8 cellular contexts compared by ENCODE assay signal in the genomic region with DNA sequence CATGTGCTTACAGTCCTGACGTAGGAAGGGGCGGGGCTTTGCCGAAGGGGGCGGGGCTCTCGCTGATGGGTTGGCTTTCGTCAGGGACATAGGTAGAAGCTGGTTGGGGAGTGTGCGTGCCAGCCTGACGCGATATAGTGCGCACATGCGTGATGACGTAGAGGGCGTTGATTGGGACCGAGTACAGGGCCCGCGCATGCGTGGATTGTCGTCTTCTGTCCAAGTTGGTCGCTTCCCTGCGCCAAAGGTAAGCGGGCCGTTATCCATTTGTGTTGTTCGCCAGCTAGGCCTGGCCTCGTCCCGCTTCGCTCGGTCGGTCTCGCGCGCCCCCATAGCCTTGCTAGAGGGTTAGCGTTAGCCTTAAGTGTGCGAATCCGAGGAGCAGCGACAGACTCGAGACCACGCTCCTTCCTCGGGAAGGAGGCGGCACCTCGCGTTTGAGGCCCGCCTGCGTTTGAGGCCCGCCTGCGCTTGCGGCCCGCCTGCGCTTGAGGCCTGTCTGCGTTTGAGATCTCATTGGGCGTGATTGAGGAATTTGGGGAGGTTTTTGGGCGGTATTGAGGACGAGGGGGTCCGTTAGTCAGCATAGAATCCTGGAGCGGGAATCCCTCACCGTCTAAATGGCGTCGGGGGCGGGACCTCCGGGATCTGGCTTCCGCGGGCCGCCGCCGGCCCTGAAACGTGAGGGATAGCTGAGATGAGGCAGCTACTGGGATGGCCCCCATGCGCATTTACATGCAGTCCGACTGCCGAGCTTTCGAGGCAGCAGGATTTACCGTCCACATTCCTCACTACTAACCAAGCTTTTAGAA. TPM values are rescaled to one million over a fixed set of nuclear protein-coding genes. Genes with fewer than 3 reads are reported as not detected.
A peak's percentile ranks its signal among the peaks of the same experiment; 100 is the strongest.
DNase-seq lines count a peak whose midpoint lies in the region; ATAC-seq lines count a peak whose summit lies in the region.

A gene (plus strand): TSS at position 197 of the 812 bp plus-strand sequence. CDS start 710 bp downstream, outside the sequence.

- no peaks in the 10 kb centered on the region for H3K9me3 Mint-ChIP-seq in CD8-positive, alpha-beta memory T cell

- peaks cover 0 to 1% of the 10 kb centered on the region in 2 donors for H3K27me3 Mint-ChIP-seq in CD8-positive, alpha-beta memory T cell

- peaks cover 32 to 66% (median 44%) of the 10 kb centered on the region in 3 donors for H3K4me1 Mint-ChIP-seq in CD8-positive, alpha-beta memory T cell

- peaks cover 0 to 31% (median 3%) of the 10 kb centered on the region in 3 donors for H3K36me3 Mint-ChIP-seq in CD8-positive, alpha-beta memory T cell

- H3K4me3 ChIP-seq in CD8-positive, alpha-beta memory T cell (ENCODE audit: low read length): peak within 1 kb of the TSS; percentile 93
- peak within 1 kb of the TSS; percentile 96 for H3K4me3 ChIP-seq in effector memory CD4-positive, alpha-beta T cell (ENCODE audit: insufficient read depth, low read depth, low read length, poor library complexity, severe bottlenecking)

- POLR2A ChIA-PET in CD8-positive, alpha-beta memory T cell (lab: Charles Lee): interaction anchor here (0.6 to 4.0 kb wide), 12 partner anchors 9 to 765 kb away, joined by 3 to 48 read pairs (median 6); a partner anchor contains a TSS
- POLR2A ChIA-PET in activated CD8-positive, alpha-beta memory T cell treated with anti-CD3 and anti-CD28 coated beads for 36 hours (lab: Charles Lee): interaction anchor here (0.5 to 4.6 kb wide), 11 partner anchors 17 to 353 kb away, joined by 3 to 40 read pairs (median 6); a partner anchor contains a TSS

- peak; percentile 99 to 100 (median 100) for DNase-seq in CD8-positive, alpha-beta memory T cell
- DNase-seq in HT-29 (ENCODE audit: low spot score) (peak; percentile 98), NOMO-1 (lab: John Stamatoyannopoulos, UW; ENCODE audit: unreplicated experiment in 2 of 2) (peak; percentile 99), medulla oblongata (ENCODE audit: extremely low spot score) (peak; percentile 100)
- peak; percentile 99 to 100 (median 100) for DNase-seq in effector memory CD4-positive, alpha-beta T cell
- peak; percentile 100 for DNase-seq in stimulated activated CD8-positive, alpha-beta memory T cell treated with anti-CD3 and anti-CD28 coated beads, Interleukin-12 subunit alpha, Interleukin-12 subunit beta, amount 100 ng/mL, for 1 hour (ENCODE audit: low read depth)

- H3K27me3 ChIP-seq in CD8-positive, alpha-beta memory T cell (ENCODE audit: insufficient read depth, low read length, poor library complexity, severe bottlenecking): no peaks in the 10 kb centered on the region
- H3K27me3 ChIP-seq in effector memory CD4-positive, alpha-beta T cell (replicated peaks; ENCODE audit: control insufficient read depth, insufficient read depth, low read length, poor library complexity, severe bottlenecking): no peaks in the 10 kb centered on the region

- H3K4me3 Mint-ChIP-seq in CD8-positive, alpha-beta memory T cell: peak within 1 kb of the TSS; percentile 91 to 100 (median 95)

- peak within 1 kb of the TSS; percentile 99 for H3K27ac ChIP-seq in CD8-positive, alpha-beta memory T cell (ENCODE audit: low read depth, low read length)
- H3K27ac ChIP-seq in effector memory CD4-positive, alpha-beta T cell (ENCODE audit: insufficient read depth, low read length, poor library complexity, severe bottlenecking): peak within 1 kb of the TSS; percentile 100

- peaks cover 6% of the 10 kb centered on the region for H3K36me3 ChIP-seq in CD8-positive, alpha-beta memory T cell (ENCODE audit: insufficient read depth, low read length)
- H3K36me3 ChIP-seq in effector memory CD4-positive, alpha-beta T cell (ENCODE audit: control insufficient read depth, insufficient read depth, low read length): peaks cover 18% of the 10 kb centered on the region

- peaks cover 30% of the 10 kb centered on the region for H3K4me1 ChIP-seq in CD8-positive, alpha-beta memory T cell (ENCODE audit: insufficient read depth, low read length)
- peaks cover 24% of the 10 kb centered on the region for H3K4me1 ChIP-seq in effector memory CD4-positive, alpha-beta T cell (ENCODE audit: control insufficient read depth, insufficient read depth, low read length, poor library complexity, severe bottlenecking)

- CTCF ChIA-PET in CD8-positive, alpha-beta memory T cell (lab: Charles Lee): interaction anchor here (0.5 to 2.0 kb wide), 4 partner anchors 32 to 67 kb away, joined by 3 to 6 read pairs (median 4); a partner anchor contains a TSS
- CTCF ChIA-PET in activated CD8-positive, alpha-beta memory T cell treated with anti-CD3 and anti-CD28 coated beads for 36 hours (lab: Charles Lee): interaction anchor here (0.6 to 1.5 kb wide), 3 partner anchors 32 to 308 kb away, joined by 3 to 4 read pairs (median 3); a partner anchor contains a TSS

- ATAC-seq in GM19468 (IDR thresholded peaks at IDR 0.05; ENCODE audit: extremely low read depth, unreplicated experiment): peak; percentile 59

- H3K9me3 ChIP-seq in CD8-positive, alpha-beta memory T cell (ENCODE audit: low read length): no peaks in the 10 kb centered on the region
- no peaks in the 10 kb centered on the region for H3K9me3 ChIP-seq in effector memory CD4-positive, alpha-beta T cell (ENCODE audit: control insufficient read depth, low read length)

- H3K27ac Mint-ChIP-seq in CD8-positive, alpha-beta memory T cell: peak within 1 kb of the TSS; percentile 98 to 100 (median 99)

RNA-seq across cellular contexts. Expression of the gene that starts here (rescaled TPM):
- 100 to 1,000 TPM; 447 to 453 TPM for total RNA-seq in CD8-positive, alpha-beta memory T cell
- polyA plus RNA-seq in CD8-positive, alpha-beta memory T cell: 456 TPM
- 212 and 262 TPM in 2 replicates for total RNA-seq in HT-29 (2014; rRNA removed; shearing (Covaris generic))
- 100 to 1,000 TPM; 470 to 479 TPM for total RNA-seq in activated CD8-positive, alpha-beta memory T cell treated with anti-CD3 and anti-CD28 coated beads for 36 hours

Comparison
In these comparisons a context has a peak if more than half of its experiments do, and no peak if none do; other contexts are left out.
1. Peak in every context shown above with its lines: DNase-seq, ATAC-seq, H3K4me3 ChIP-seq and H3K27ac ChIP-seq.